In genomic region chr21:15276243-15276642, GRCh38 we compare ENCODE assay signal across 26 cellular contexts.
DNase-seq lines count a peak whose midpoint lies in the region; FAIRE-seq and TF ChIP-seq lines count a peak whose summit lies in the region.
"Had no signal": no experiment of that assay in that cellular context is flagged by ENCODE, and none has a peak within 500 bp of the region (broad histone marks: within the 10 kb centered on the region; RNA-seq: fewer than 3 reads in every experiment).

No MANE protein-coding gene starts in this region.

- no peak overlapping the region for H4K8ac ChIP-seq in H1 (ENCODE audit: extremely low read depth, insufficient read depth, low read length)
- no peak overlapping the region for H4K8ac ChIP-seq in trophoblast cell (ENCODE audit: low read depth, low read length)

- POLR2A ChIA-PET in H1 (lab: Charles Lee; ENCODE audit: partially characterized antibody): no interaction called here

- no peaks in the 10 kb centered on the region for H3K27me3 ChIP-seq in Loucy (ENCODE audit: insufficient read depth, low read length, poor library complexity, severe bottlenecking)
- no peaks in the 10 kb centered on the region for H3K27me3 ChIP-seq in H1 (replicated peaks in 1 of 4; ENCODE audit: control insufficient read depth in 3 of 4, extremely low read depth in 1 of 4, insufficient read depth in 3 of 4, low read length in 3 of 4)
- H3K27me3 ChIP-seq in trophoblast cell (ENCODE audit: insufficient read depth, low read length): no peaks in the 10 kb centered on the region
- H3K27me3 ChIP-seq: BLaER1 treated with 17β-estradiol and CSF1 and Interleukin-3, amounts not matched to agents 10 nM and 100 nM had no signal

- H3K4me2 ChIP-seq in Loucy (ENCODE audit: low read depth, low read length, poor library complexity, severe bottlenecking) (no peak overlapping the region), H1 (ENCODE audit: insufficient read depth in 1 of 2, low read depth in 2 of 2, low read length in 2 of 2) (no peak overlapping the region), trophoblast cell (ENCODE audit: low read length) (no peak overlapping the region)
- H3K4me2 ChIP-seq: BLaER1 treated with 17β-estradiol and CSF1 and Interleukin-3, amounts not matched to agents 10 nM and 100 nM; GM23338; KMS-11; SK-N-SH had no signal

- H2BK5ac ChIP-seq in H1 (ENCODE audit: low read depth, low read length) (no peak overlapping the region), trophoblast cell (ENCODE audit: low read depth, low read length, poor library complexity) (no peak overlapping the region)

- no peaks in the 10 kb centered on the region for H3K23me2 ChIP-seq in H1 (ENCODE audit: low read depth, low read length)

- H3K79me2 ChIP-seq in Loucy (ENCODE audit: insufficient read depth, low read length) (no peaks in the 10 kb centered on the region), H1 (ENCODE audit: control insufficient read depth in 1 of 2, insufficient read depth in 2 of 2, low read length in 2 of 2) (no peaks in the 10 kb centered on the region), trophoblast cell (ENCODE audit: control insufficient read depth, insufficient read depth, low read length, poor library complexity) (no peaks in the 10 kb centered on the region)

- CTCF ChIA-PET in H1 (lab: Charles Lee; ENCODE audit: partially characterized antibody): interaction anchor here (0.6 to 1.1 kb wide), 2 partner anchors 13 to 383 kb away, joined by 3 read pairs; no protein-coding TSS in a partner anchor

- no peak overlapping the region for H3K14ac ChIP-seq in H1 (ENCODE audit: insufficient read length)
- H3K14ac ChIP-seq in trophoblast cell (ENCODE audit: low read length): no peak overlapping the region

- no peak overlapping the region for H4K91ac ChIP-seq in H1 (replicated peaks; ENCODE audit: insufficient read length, low read length)
- H4K91ac ChIP-seq in trophoblast cell (ENCODE audit: low read depth, low read length): no peak overlapping the region

- H2AK5ac ChIP-seq in H1 (ENCODE audit: low read depth, low read length) (no peak overlapping the region), trophoblast cell (ENCODE audit: low read length) (no peak overlapping the region)

- H3K23ac ChIP-seq in H1 (ENCODE audit: insufficient read length): no peak overlapping the region
- H3K23ac ChIP-seq in trophoblast cell (ENCODE audit: low read length): no peak overlapping the region

- H3K4me1 ChIP-seq in Loucy (ENCODE audit: insufficient read depth, low read length, poor library complexity, severe bottlenecking): peaks cover 44% of the 10 kb centered on the region
- no peaks in the 10 kb centered on the region for H3K4me1 ChIP-seq in H1 (replicated peaks in 1 of 4; ENCODE audit: control insufficient read depth in 3 of 4, insufficient read depth in 4 of 4, low read length in 3 of 4)
- H3K4me1 ChIP-seq in trophoblast cell (ENCODE audit: control insufficient read depth in 1 of 2, insufficient read depth in 2 of 2, low read length in 2 of 2): peaks cover 0 to 4% of the 10 kb centered on the region in 2 experiments
- H3K4me1 ChIP-seq: BLaER1 treated with 17β-estradiol and CSF1 and Interleukin-3, amounts not matched to agents 10 nM and 100 nM; Caco-2 had no signal

- H3K9ac ChIP-seq in Loucy (ENCODE audit: low read depth, low read length, poor library complexity, severe bottlenecking) (peak overlapping the region; percentile 35), H1 (replicated peaks in 1 of 4; ENCODE audit: extremely low read depth in 1 of 4, low read depth in 3 of 4, low read length in 3 of 4) (no peak overlapping the region), trophoblast cell (ENCODE audit: low read length) (no peak overlapping the region)
- H3K9ac ChIP-seq: BLaER1 treated with 17β-estradiol and CSF1 and Interleukin-3, amounts not matched to agents 10 nM and 100 nM; KMS-11; SK-N-SH had no signal

- DNase-seq in DMS 273 (lab: John Stamatoyannopoulos, UW; ENCODE audit: unreplicated experiment): peak; percentile 57
- DNase-seq in H1 (ENCODE audit: low read depth in 1 of 2, low spot score in 2 of 2): no peak
- peak; percentile 65 to 80 for DNase-seq in trophoblast cell
- no peak for DNase-seq in LoVo (ENCODE audit: low spot score)
- no peak for DNase-seq in GM19239 (ENCODE audit: insufficient read length, low spot score)
- no peak for DNase-seq in NCI-H1417 (lab: John Stamatoyannopoulos, UW)
- no peak for DNase-seq in stimulated activated CD4-positive, alpha-beta T cell treated with anti-CD3 and anti-CD28 coated beads, Interleukin-4, amount 100 ng/mL, for 4 hours
- DNase-seq: AML-193; Caco-2; CD4-positive, alpha-beta T cell; DMS79 treated with DMSO at 0.1 percent for 48 hours; GF-D8; HCEC 1CT; NCI-H1105; NCI-H146; NCI-H2029 treated with DMSO at 0.1 percent for 48 hours; NCI-H446 treated with DMSO at 0.1 percent for 48 hours; SK-N-SH; SW 1271 had no signal

- H4K5ac ChIP-seq in H1 (ENCODE audit: insufficient read length, low read depth, low read length): no peak overlapping the region

- H3K4me3 ChIP-seq in Loucy (ENCODE audit: low read length, poor library complexity, severe bottlenecking) (no peak overlapping the region), H1 (ENCODE audit: extremely low read depth in 1 of 4, insufficient read depth in 2 of 4, low read depth in 3 of 4, low read length in 4 of 4) (no peak overlapping the region), trophoblast cell (ENCODE audit: low read depth, low read length) (no peak overlapping the region)
- H3K4me3 ChIP-seq: BLaER1 treated with 17β-estradiol and CSF1 and Interleukin-3, amounts not matched to agents 10 nM and 100 nM; GM23338 had no signal

- H2AFZ ChIP-seq in Loucy (ENCODE audit: low read length): peak overlapping the region; percentile 50; the same call in 1 of the 2 replicates
- no peak overlapping the region for H2AFZ ChIP-seq in H1 (ENCODE audit: low read length)
- no peak overlapping the region for H2AFZ ChIP-seq in trophoblast cell (ENCODE audit: insufficient read depth, low read length, poor library complexity)
- H2AFZ ChIP-seq: GM23338 had no signal

- H2BK20ac ChIP-seq in H1 (ENCODE audit: low read length): no peak overlapping the region

- no peaks in the 10 kb centered on the region for H3K36me3 ChIP-seq in Loucy (ENCODE audit: insufficient read depth, low read length)
- H3K36me3 ChIP-seq in H1 (ENCODE audit: control insufficient read depth in 2 of 4, insufficient read depth in 4 of 4, low read length in 3 of 4): no peaks in the 10 kb centered on the region
- H3K36me3 ChIP-seq in trophoblast cell (ENCODE audit: control insufficient read depth in 1 of 2, insufficient read depth in 2 of 2, low read length in 2 of 2): no peaks in the 10 kb centered on the region
- H3K36me3 ChIP-seq: BLaER1 treated with 17β-estradiol and CSF1 and Interleukin-3, amounts not matched to agents 10 nM and 100 nM had no signal

- H3K56ac ChIP-seq in H1 (replicated peaks; ENCODE audit: insufficient read length, low read depth, low read length): no peak overlapping the region

- TF ChIP-seq EP300 in H1 (IDR thresholded peaks at IDR 0.05; ENCODE audit: borderline replicate concordance in 1 of 2, low read depth in 2 of 2, low read length in 2 of 2): no peak

- H3K27ac ChIP-seq in H1 (ENCODE audit: low read depth, low read length) (no peak overlapping the region), trophoblast cell (ENCODE audit: low read depth, low read length) (no peak overlapping the region)
- H3K27ac ChIP-seq: BLaER1 treated with 17β-estradiol and CSF1 and Interleukin-3, amounts not matched to agents 10 nM and 100 nM; KMS-11 had no signal

- H2BK15ac ChIP-seq in H1 (ENCODE audit: low read length): no peak overlapping the region

- no peak for FAIRE-seq in H1 (lab: Jason Lieb, UNC)
- FAIRE-seq in GM19239 (lab: Jason Lieb, UNC): no peak
- FAIRE-seq: A204.1, GM12891, RCC 7860 had no signal

- H3K79me1 ChIP-seq in H1 (ENCODE audit: low read depth, low read length): no peaks in the 10 kb centered on the region
- H3K79me1 ChIP-seq in trophoblast cell (ENCODE audit: low read length): peaks cover 1% of the 10 kb centered on the region

- H4K20me1 ChIP-seq in Loucy (ENCODE audit: insufficient read depth, low read length, poor library complexity, severe bottlenecking) (no peaks in the 10 kb centered on the region), H1 (replicated peaks in 1 of 2; ENCODE audit: control insufficient read depth in 1 of 2, insufficient read depth in 2 of 2, low read length in 2 of 2) (no peaks in the 10 kb centered on the region)
- H4K20me1 ChIP-seq: BLaER1 treated with 17β-estradiol and CSF1 and Interleukin-3, amounts not matched to agents 10 nM and 100 nM had no signal

- H3K4ac ChIP-seq in H1 (replicated peaks; ENCODE audit: insufficient read length, low read depth, low read length) (no peak overlapping the region), trophoblast cell (ENCODE audit: low read depth, low read length) (no peak overlapping the region)

- no peak overlapping the region for H4K12ac ChIP-seq in trophoblast cell (ENCODE audit: low read depth, low read length)

- TF ChIP-seq RAD21 in H1 (IDR thresholded peaks at IDR 0.05 in 1 of 2, conservative IDR thresholded peaks at IDR 0.05 in 1 of 2; ENCODE audit: low read depth in 2 of 2, low read length in 2 of 2): no peak

- H2BK12ac ChIP-seq in H1 (ENCODE audit: low read depth, low read length) (no peak overlapping the region), trophoblast cell (ENCODE audit: low read length) (no peak overlapping the region)

- H3F3A ChIP-seq in Loucy (ENCODE audit: low read depth): peaks cover 5% of the 10 kb centered on the region; the same call in 1 of the 2 replicates

- H2BK120ac ChIP-seq in H1 (replicated peaks; ENCODE audit: low read depth, low read length): no peak overlapping the region
- H2BK120ac ChIP-seq in trophoblast cell (ENCODE audit: insufficient read depth, low read length, poor library complexity): no peak overlapping the region

- TF ChIP-seq POLR2A in H1 (IDR thresholded peaks at IDR 0.05; ENCODE audit: control extremely low read depth in 1 of 2, low read depth in 2 of 2, low read length in 2 of 2): no peak

- H3K9me3 ChIP-seq in Loucy (ENCODE audit: insufficient read depth, low read depth, low read length) (no peaks in the 10 kb centered on the region), H1 (ENCODE audit: insufficient read depth in 2 of 2, low read depth in 1 of 2, low read length in 1 of 2) (no peaks in the 10 kb centered on the region), trophoblast cell (ENCODE audit: insufficient read depth, low read depth, low read length) (no peaks in the 10 kb centered on the region)
- H3K9me3 ChIP-seq: Caco-2, SK-N-SH had no signal

- H3K18ac ChIP-seq in H1 (ENCODE audit: extremely low read depth, low read length) (no peak overlapping the region), trophoblast cell (ENCODE audit: low read length) (no peak overlapping the region)

- 100% methylated on average over 2 of the region's 2 CpGs; no CpG with 5 or more reads in 1 of the 2 experiments for WGBS in H1 (ENCODE audit: extremely low coverage in 1 of 2, insufficient coverage in 1 of 2, insufficient read length in 1 of 2, insufficient replicate concordance in 2 of 2, low coverage in 1 of 2, low lambda C conversion rate in 2 of 2, missing lambda C conversion rate in 1 of 2), 2 experiments
- WGBS in trophoblast cell (ENCODE audit: extremely low coverage, insufficient coverage, insufficient read length): no CpG with 5 or more reads among the region's 2 CpGs

- no peak for TF ChIP-seq CTCF in Loucy (conservative IDR thresholded peaks at IDR 0.05; ENCODE audit: low read length)
- no peak for TF ChIP-seq CTCF in H1 (IDR thresholded peaks at IDR 0.05; ENCODE audit: control extremely low read depth in 1 of 3, insufficient read depth in 1 of 3, low read depth in 1 of 3, low read length in 3 of 3)

- H3K9me2 ChIP-seq in Loucy (replicated peaks; ENCODE audit: low read depth, low read length): no peaks in the 10 kb centered on the region
- H3K9me2 ChIP-seq: SK-N-SH had no signal

Comparison
In these comparisons a context has a peak if more than half of its experiments do, and no peak if none do; other contexts are left out.
1. DNase-seq: peak in DMS 273 (single experiment) and trophoblast cell (2 of 2); none in H1 (0 of 2), LoVo (single experiment), GM19239 (single experiment), NCI-H1417 (0 of 3) and stimulated activated CD4-positive, alpha-beta T cell treated with anti-CD3 and anti-CD28 coated beads, Interleukin-4, amount 100 ng/mL, for 4 hours (0 of 2).